Comparison of ENCODE assay signal across 3 cellular contexts in genomic region chr17:63523256-63523869, GRCh38.
TF ChIP-seq lines count a peak whose summit lies in the region.

TSS of gene KCNH6 (plus strand) at chr17:63523358. CDS start at chr17:63523414, 56 bp downstream.

TF ChIP-seq in IMR-90, 13 proteins besides CTCF, POLR2A, EP300 and RAD21:
- no peak for TF ChIP-seq MAZ (IDR thresholded peaks at IDR 0.05; ENCODE audit: borderline replicate concordance, low read depth, low read length)
- TF ChIP-seq FOS (IDR thresholded peaks at IDR 0.05; ENCODE audit: low read depth, low read length): no peak
- TF ChIP-seq ELK1 (IDR thresholded peaks at IDR 0.05; ENCODE audit: borderline replicate concordance, low read depth, low read length): no peak
- TF ChIP-seq NFE2L2 (IDR thresholded peaks at IDR 0.05; ENCODE audit: low read depth, low read length): no peak
- TF ChIP-seq RCOR1 (IDR thresholded peaks at IDR 0.05; ENCODE audit: insufficient replicate concordance, low read length): no peak
- no peak for TF ChIP-seq MAFK (IDR thresholded peaks at IDR 0.05; ENCODE audit: low read depth, low read length)
- no peak for TF ChIP-seq BHLHE40 (IDR thresholded peaks at IDR 0.05; ENCODE audit: low read depth, low read length)
- no peak for TF ChIP-seq CHD1 (IDR thresholded peaks at IDR 0.05; ENCODE audit: low read depth, low read length)
- no peak for TF ChIP-seq SMC3 (IDR thresholded peaks at IDR 0.05; ENCODE audit: low read depth, low read length)

TF ChIP-seq in H1, 55 proteins besides CTCF, POLR2A, EP300 and RAD21:
- no peak for TF ChIP-seq SIRT6 (IDR thresholded peaks at IDR 0.05; ENCODE audit: low read length)
- TF ChIP-seq RFX5 (IDR thresholded peaks at IDR 0.05; ENCODE audit: borderline replicate concordance, low read depth, low read length): no peak
- TF ChIP-seq TAF1 (IDR thresholded peaks at IDR 0.05; ENCODE audit: low read depth, low read length): no peak
- TF ChIP-seq BCL11A (IDR thresholded peaks at IDR 0.05; ENCODE audit: low read depth in 2 of 2, low read length in 2 of 2): no peak
- peak; percentile 66; the same call in 1 of the 2 replicates for TF ChIP-seq RBBP5 (IDR thresholded peaks at IDR 0.05; ENCODE audit: borderline replicate concordance, low read depth, low read length)
- no peak for TF ChIP-seq RNF2 (IDR thresholded peaks at IDR 0.05; ENCODE audit: borderline replicate concordance, low read depth, low read length, missing control alignments, poor library complexity, severe bottlenecking)
- TF ChIP-seq ASH2L (IDR thresholded peaks at IDR 0.05; ENCODE audit: low read length): no peak
- TF ChIP-seq EZH2 (IDR thresholded peaks at IDR 0.05; ENCODE audit: low read depth, low read length, severe bottlenecking): no peak
- TF ChIP-seq BRCA1 (IDR thresholded peaks at IDR 0.05; ENCODE audit: low read depth, low read length): no peak
- no peak for TF ChIP-seq ATF2 (IDR thresholded peaks at IDR 0.05; ENCODE audit: low read length)
- peak; percentile 52 for TF ChIP-seq SAP30 (IDR thresholded peaks at IDR 0.05; ENCODE audit: insufficient read depth, insufficient replicate concordance, low read length)
- no peak for TF ChIP-seq ATF3 (IDR thresholded peaks at IDR 0.05; ENCODE audit: insufficient read depth, low read depth, low read length)
- peak; percentile 27; the same call in 1 of the 2 replicates for TF ChIP-seq PHF8 (conservative IDR thresholded peaks at IDR 0.05; ENCODE audit: low read depth, low read length)
- TF ChIP-seq TCF12 (IDR thresholded peaks at IDR 0.05; ENCODE audit: low read depth, low read length): no peak
- TF ChIP-seq YY1 (IDR thresholded peaks at IDR 0.05; ENCODE audit: low read depth, low read length): no peak
- no peak for TF ChIP-seq CEBPB (IDR thresholded peaks at IDR 0.05; ENCODE audit: low read depth, low read length)
- 0 out of 2 replicates have a peak, but pooled peaks have one; percentile 0 for TF ChIP-seq MAX (IDR thresholded peaks at IDR 0.05)
- peak; percentile 73 for TF ChIP-seq KDM4A (IDR thresholded peaks at IDR 0.05; ENCODE audit: low read depth, low read length, severe bottlenecking)
- no peak for TF ChIP-seq SRF (IDR thresholded peaks at IDR 0.05; ENCODE audit: low read depth, low read length)
- no peak for TF ChIP-seq E2F6 (IDR thresholded peaks at IDR 0.05)
- TF ChIP-seq JUND (IDR thresholded peaks at IDR 0.05; ENCODE audit: low read length): no peak
- TF ChIP-seq POLR2AphosphoS5 (IDR thresholded peaks at IDR 0.05; ENCODE audit: low read depth, low read length): no peak
- TF ChIP-seq SP4 (IDR thresholded peaks at IDR 0.05; ENCODE audit: low read length): no peak
- TF ChIP-seq SIX5 (IDR thresholded peaks at IDR 0.05; ENCODE audit: low read depth, low read length): no peak
- no peak for TF ChIP-seq CHD1 (IDR thresholded peaks at IDR 0.05; ENCODE audit: low read depth, low read length)

TF ChIP-seq in neural cell, 6 proteins besides CTCF, POLR2A, EP300 and RAD21:
- TF ChIP-seq SMC3 (conservative IDR thresholded peaks at IDR 0.05; ENCODE audit: poor library complexity) (no peak), MXI1 (conservative IDR thresholded peaks at IDR 0.05; ENCODE audit: poor library complexity, severe bottlenecking) (no peak), EZH2 (IDR thresholded peaks at IDR 0.05; ENCODE audit: borderline replicate concordance, insufficient read depth, low read length, poor library complexity, severe bottlenecking) (no peak), TAF1 (IDR thresholded peaks at IDR 0.05; ENCODE audit: low read depth) (no peak), REST (IDR thresholded peaks at IDR 0.05; ENCODE audit: borderline replicate concordance) (no peak), POLR2AphosphoS5 (IDR thresholded peaks at IDR 0.05) (no peak)
